8 cellular contexts compared by ENCODE assay signal in genomic region chr11:8732276-8732675, GRCh38. TPM values are rescaled to one million over a fixed set of nuclear protein-coding genes. Genes with fewer than 3 reads are reported as not detected.
DNase-seq lines count a peak whose midpoint lies in the region; ATAC-seq and TF ChIP-seq lines count a peak whose summit lies in the region.

No MANE protein-coding gene starts in this region.

- H3K4me1 Mint-ChIP-seq in activated CD8-positive, alpha-beta memory T cell treated with anti-CD3 and anti-CD28 coated beads, Interleukin-2, amount 10 ng/mL, durations not matched to agents 7 days and 5 days, result no peaks in the 10 kb centered on the region

- H3K27ac Mint-ChIP-seq in activated CD8-positive, alpha-beta memory T cell treated with anti-CD3 and anti-CD28 coated beads, Interleukin-2, amount 10 ng/mL, durations not matched to agents 7 days and 5 days, result no peak overlapping the region

- peak overlapping the region; percentile 31 for H3K4me2 ChIP-seq in DOHH2 (ENCODE audit: low read length)

- no peaks in the 10 kb centered on the region for H3K9me3 Mint-ChIP-seq in activated CD8-positive, alpha-beta memory T cell treated with anti-CD3 and anti-CD28 coated beads, Interleukin-2, amount 10 ng/mL, durations not matched to agents 7 days and 5 days (ENCODE audit: low read depth)

- peaks cover 19% of the 10 kb centered on the region for H3K4me1 ChIP-seq in DOHH2 (ENCODE audit: control insufficient read depth, low read length)

- CTCF ChIA-PET in activated CD8-positive, alpha-beta memory T cell treated with anti-CD3 and anti-CD28 coated beads, Interleukin-2, amount 10 ng/mL, durations not matched to agents 7 days and 5 days (lab: Charles Lee), result no interaction called here

- H3K9me2 ChIP-seq in DOHH2 (replicated peaks; ENCODE audit: control insufficient read depth, low read length), result no peaks in the 10 kb centered on the region

- H3K27ac ChIP-seq in DOHH2 (ENCODE audit: low read depth, low read length), result no peak overlapping the region

- no peaks in the 10 kb centered on the region for H3K9me3 ChIP-seq in DOHH2 (ENCODE audit: control insufficient read depth, insufficient read depth, low read length)

- H3F3A ChIP-seq in DOHH2 (ENCODE audit: control insufficient read depth, insufficient read depth), result no peaks in the 10 kb centered on the region

- H3K36me3 ChIP-seq in DOHH2 (ENCODE audit: control insufficient read depth, low read length), result no peaks in the 10 kb centered on the region

- no peaks in the 10 kb centered on the region for H4K20me1 ChIP-seq in DOHH2 (ENCODE audit: control insufficient read depth, insufficient read depth, low read depth, low read length)

- no peak overlapping the region for H3K4me3 Mint-ChIP-seq in activated CD8-positive, alpha-beta memory T cell treated with anti-CD3 and anti-CD28 coated beads, Interleukin-2, amount 10 ng/mL, durations not matched to agents 7 days and 5 days

- ATAC-seq in GM21825 (IDR thresholded peaks at IDR 0.05; ENCODE audit: unreplicated experiment), result peak; percentile 90
- no peak for ATAC-seq in activated CD8-positive, alpha-beta memory T cell treated with anti-CD3 and anti-CD28 coated beads, Interleukin-2, amount 10 ng/mL, durations not matched to agents 7 days and 5 days

- no peak overlapping the region for H3K4me3 ChIP-seq in DOHH2 (ENCODE audit: low read length)

- H3K79me2 ChIP-seq in DOHH2 (ENCODE audit: control insufficient read depth, low read length), result no peaks in the 10 kb centered on the region

- H3K36me3 Mint-ChIP-seq in activated CD8-positive, alpha-beta memory T cell treated with anti-CD3 and anti-CD28 coated beads, Interleukin-2, amount 10 ng/mL, durations not matched to agents 7 days and 5 days, result no peaks in the 10 kb centered on the region

- peak; percentile 30 to 37 for DNase-seq in lung microvascular endothelial cell (ENCODE audit: low read depth in 2 of 2)
- DNase-seq in NCI-H2171 treated with DMSO at 0.1 percent for 48 hours (lab: John Stamatoyannopoulos, UW), result no peak
- no peak for DNase-seq in HK-2 (ENCODE audit: unreplicated experiment)
- DNase-seq in activated CD8-positive, alpha-beta memory T cell treated with anti-CD3 and anti-CD28 coated beads, Interleukin-2, amount 10 ng/mL, durations not matched to agents 7 days and 5 days, result no peak
- DNase-seq in activated T-cell treated with anti-CD3 and anti-CD28 coated beads, Interleukin-2, amount 50 U/mL, for 48 hours, result no peak

- TF ChIP-seq CTCF in DOHH2 (IDR thresholded peaks at IDR 0.05; ENCODE audit: low read depth, low read length, poor library complexity, severe bottlenecking), result no peak

- H3K27me3 ChIP-seq in DOHH2 (ENCODE audit: control insufficient read depth, low read length), result no peaks in the 10 kb centered on the region

- H3K27me3 Mint-ChIP-seq in activated CD8-positive, alpha-beta memory T cell treated with anti-CD3 and anti-CD28 coated beads, Interleukin-2, amount 10 ng/mL, durations not matched to agents 7 days and 5 days, result peaks cover 5% of the 10 kb centered on the region

TF ChIP-seq in PFSK-1, 5 proteins besides CTCF, POLR2A, EP300 and RAD21:
- TF ChIP-seq TAF1 (IDR thresholded peaks at IDR 0.05; ENCODE audit: borderline replicate concordance, insufficient read depth, low read length) (0 out of 2 replicates have a peak, but pooled peaks have one; percentile 20), POLR2AphosphoS5 (IDR thresholded peaks at IDR 0.05; ENCODE audit: low read depth, low read length) (no peak)
TF ChIP-seq in PFSK-1: peak in this region for 1.

RNA-seq across cellular contexts. Expression of gene RPL27A, which starts 49.7 kb away (rescaled TPM):
- polyA plus RNA-seq in PFSK-1 (2012; ENCODE audit: insufficient read length, low read depth), result 2,858 TPM
- 995 and 1,130 TPM in 2 replicates for total RNA-seq in lung microvascular endothelial cell
- total RNA-seq in activated CD8-positive, alpha-beta memory T cell treated with anti-CD3 and anti-CD28 coated beads, Interleukin-2, amount 10 ng/mL, durations not matched to agents 7 days and 5 days, result 100 to 1,000 TPM; 715 to 800 TPM

RNA-seq across cellular contexts. Expression of gene TRIM66, which starts 49.8 kb away (rescaled TPM):
- 10.7 TPM for polyA plus RNA-seq in PFSK-1 (2012; ENCODE audit: insufficient read length, low read depth)
- 2.2 and 4.0 TPM in 2 replicates for total RNA-seq in lung microvascular endothelial cell
- total RNA-seq in activated CD8-positive, alpha-beta memory T cell treated with anti-CD3 and anti-CD28 coated beads, Interleukin-2, amount 10 ng/mL, durations not matched to agents 7 days and 5 days, result 10 to 100 TPM; 32.1 to 42.4 TPM

Comparison
In these comparisons a context has a peak if more than half of its experiments do, and no peak if none do; other contexts are left out.
1. DNase-seq: peak in lung microvascular endothelial cell (2 of 2); none in NCI-H2171 treated with DMSO at 0.1 percent for 48 hours (single experiment), HK-2 (single experiment), activated CD8-positive, alpha-beta memory T cell treated with anti-CD3 and anti-CD28 coated beads, Interleukin-2, amount 10 ng/mL, durations not matched to agents 7 days and 5 days (single experiment) and activated T-cell treated with anti-CD3 and anti-CD28 coated beads, Interleukin-2, amount 50 U/mL, for 48 hours (0 of 2).